In genomic region chr17:39759204-39759603, GRCh38 we compare ENCODE assay signal across 1 cellular context.
TF ChIP-seq lines count a peak whose summit lies in the region.

No MANE protein-coding gene starts in this region.

TF ChIP-seq in GM23338, 12 proteins besides CTCF, POLR2A, EP300 and RAD21:
- TF ChIP-seq ETS1 (IDR thresholded peaks at IDR 0.05) = no peak
- no peak for TF ChIP-seq EZH2phosphoT487 (IDR thresholded peaks at IDR 0.05; ENCODE audit: unreplicated experiment)
- no peak for TF ChIP-seq ZNF114 (CRISPR knock-in tag; IDR thresholded peaks at IDR 0.05)
- TF ChIP-seq JUNB (IDR thresholded peaks at IDR 0.05; ENCODE audit: unreplicated experiment) = no peak
- no peak for TF ChIP-seq ZNF331 (CRISPR knock-in tag; IDR thresholded peaks at IDR 0.05; ENCODE audit: low read depth)
- TF ChIP-seq, protein P1, sequence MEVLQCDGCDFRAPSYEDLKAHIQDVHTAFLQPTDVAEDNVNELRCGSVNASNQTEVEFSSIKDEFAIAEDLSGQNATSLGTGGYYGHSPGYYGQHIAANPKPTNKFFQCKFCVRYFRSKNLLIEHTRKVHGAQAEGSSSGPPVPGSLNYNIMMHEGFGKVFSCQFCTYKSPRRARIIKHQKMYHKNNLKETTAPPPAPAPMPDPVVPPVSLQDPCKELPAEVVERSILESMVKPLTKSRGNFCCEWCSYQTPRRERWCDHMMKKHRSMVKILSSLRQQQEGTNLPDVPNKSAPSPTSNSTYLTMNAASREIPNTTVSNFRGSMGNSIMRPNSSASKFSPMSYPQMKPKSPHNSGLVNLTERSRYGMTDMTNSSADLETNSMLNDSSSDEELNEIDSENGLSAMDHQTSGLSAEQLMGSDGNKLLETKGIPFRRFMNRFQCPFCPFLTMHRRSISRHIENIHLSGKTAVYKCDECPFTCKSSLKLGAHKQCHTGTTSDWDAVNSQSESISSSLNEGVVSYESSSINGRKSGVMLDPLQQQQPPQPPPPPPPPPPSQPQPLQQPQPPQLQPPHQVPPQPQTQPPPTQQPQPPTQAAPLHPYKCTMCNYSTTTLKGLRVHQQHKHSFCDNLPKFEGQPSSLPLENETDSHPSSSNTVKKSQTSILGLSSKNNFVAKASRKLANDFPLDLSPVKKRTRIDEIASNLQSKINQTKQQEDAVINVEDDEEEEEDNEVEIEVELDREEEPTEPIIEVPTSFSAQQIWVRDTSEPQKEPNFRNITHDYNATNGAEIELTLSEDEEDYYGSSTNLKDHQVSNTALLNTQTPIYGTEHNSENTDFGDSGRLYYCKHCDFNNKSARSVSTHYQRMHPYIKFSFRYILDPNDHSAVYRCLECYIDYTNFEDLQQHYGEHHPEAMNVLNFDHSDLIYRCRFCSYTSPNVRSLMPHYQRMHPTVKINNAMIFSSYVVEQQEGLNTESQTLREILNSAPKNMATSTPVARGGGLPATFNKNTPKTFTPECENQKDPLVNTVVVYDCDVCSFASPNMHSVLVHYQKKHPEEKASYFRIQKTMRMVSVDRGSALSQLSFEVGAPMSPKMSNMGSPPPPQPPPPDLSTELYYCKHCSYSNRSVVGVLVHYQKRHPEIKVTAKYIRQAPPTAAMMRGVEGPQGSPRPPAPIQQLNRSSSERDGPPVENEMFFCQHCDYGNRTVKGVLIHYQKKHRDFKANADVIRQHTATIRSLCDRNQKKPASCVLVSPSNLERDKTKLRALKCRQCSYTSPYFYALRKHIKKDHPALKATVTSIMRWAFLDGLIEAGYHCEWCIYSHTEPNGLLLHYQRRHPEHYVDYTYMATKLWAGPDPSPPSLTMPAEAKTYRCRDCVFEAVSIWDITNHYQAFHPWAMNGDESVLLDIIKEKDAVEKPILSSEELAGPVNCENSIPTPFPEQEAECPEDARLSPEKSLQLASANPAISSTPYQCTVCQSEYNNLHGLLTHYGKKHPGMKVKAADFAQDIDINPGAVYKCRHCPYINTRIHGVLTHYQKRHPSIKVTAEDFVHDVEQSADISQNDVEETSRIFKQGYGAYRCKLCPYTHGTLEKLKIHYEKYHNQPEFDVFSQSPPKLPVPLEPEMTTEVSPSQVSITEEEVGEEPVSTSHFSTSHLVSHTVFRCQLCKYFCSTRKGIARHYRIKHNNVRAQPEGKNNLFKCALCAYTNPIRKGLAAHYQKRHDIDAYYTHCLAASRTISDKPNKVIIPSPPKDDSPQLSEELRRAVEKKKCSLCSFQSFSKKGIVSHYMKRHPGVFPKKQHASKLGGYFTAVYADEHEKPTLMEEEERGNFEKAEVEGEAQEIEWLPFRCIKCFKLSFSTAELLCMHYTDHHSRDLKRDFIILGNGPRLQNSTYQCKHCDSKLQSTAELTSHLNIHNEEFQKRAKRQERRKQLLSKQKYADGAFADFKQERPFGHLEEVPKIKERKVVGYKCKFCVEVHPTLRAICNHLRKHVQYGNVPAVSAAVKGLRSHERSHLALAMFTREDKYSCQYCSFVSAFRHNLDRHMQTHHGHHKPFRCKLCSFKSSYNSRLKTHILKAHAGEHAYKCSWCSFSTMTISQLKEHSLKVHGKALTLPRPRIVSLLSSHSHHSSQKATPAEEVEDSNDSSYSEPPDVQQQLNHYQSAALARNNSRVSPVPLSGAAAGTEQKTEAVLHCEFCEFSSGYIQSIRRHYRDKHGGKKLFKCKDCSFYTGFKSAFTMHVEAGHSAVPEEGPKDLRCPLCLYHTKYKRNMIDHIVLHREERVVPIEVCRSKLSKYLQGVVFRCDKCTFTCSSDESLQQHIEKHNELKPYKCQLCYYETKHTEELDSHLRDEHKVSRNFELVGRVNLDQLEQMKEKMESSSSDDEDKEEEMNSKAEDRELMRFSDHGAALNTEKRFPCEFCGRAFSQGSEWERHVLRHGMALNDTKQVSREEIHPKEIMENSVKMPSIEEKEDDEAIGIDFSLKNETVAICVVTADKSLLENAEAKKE (CRISPR knock-in tag; IDR thresholded peaks at IDR 0.05) = no peak
